Comparison of ENCODE assay signal across 8 cellular contexts in genomic region chr6:75243333-75244062, GRCh38. TPM values are rescaled to one million over a fixed set of nuclear protein-coding genes. Genes with fewer than 3 reads are reported as not detected.
DNase-seq lines count a peak whose midpoint lies in the region; FAIRE-seq and TF ChIP-seq lines count a peak whose summit lies in the region.

A gene with protein sequence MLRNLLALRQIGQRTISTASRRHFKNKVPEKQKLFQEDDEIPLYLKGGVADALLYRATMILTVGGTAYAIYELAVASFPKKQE (minus strand): TSS chr6:75243801. CDS start chr6:75243734, 67 bp downstream.

- H2BK120ac ChIP-seq in neuronal stem cell (ENCODE audit: low read depth, low read length): no peak within 1 kb of the TSS

- H2BK15ac ChIP-seq in neuronal stem cell (ENCODE audit: low read length): no peak within 1 kb of the TSS

- H3K4me2 ChIP-seq in neuronal stem cell (ENCODE audit: insufficient read depth, low read length, poor library complexity, severe bottlenecking): peak within 1 kb of the TSS; percentile 50

- no peak within 1 kb of the TSS for H3K23ac ChIP-seq in neuronal stem cell (ENCODE audit: low read depth, low read length, poor library complexity)

- H3K14ac ChIP-seq in neuronal stem cell (ENCODE audit: low read length): no peak within 1 kb of the TSS

- no peak within 1 kb of the TSS for H2AK5ac ChIP-seq in neuronal stem cell (ENCODE audit: low read depth, low read length)

- H4K91ac ChIP-seq in neuronal stem cell (ENCODE audit: low read depth, low read length, poor library complexity): no peak within 1 kb of the TSS

- CTCF ChIA-PET in activated naive CD4-positive, alpha-beta T cell treated with anti-CD3 and anti-CD28 coated beads, Interleukin-2, amount 10 ng/mL, durations not matched to agents 7 days and 5 days (lab: Charles Lee): interaction anchor here (1.0 to 1.3 kb wide), 2 partner anchors 17 to 23 kb away, joined by 3 to 5 read pairs; no protein-coding TSS in a partner anchor

- no peak within 1 kb of the TSS for H3K4ac ChIP-seq in neuronal stem cell (ENCODE audit: low read length)

- peaks cover 0 to 2% of the 10 kb centered on the region in 2 donors for H3K4me1 ChIP-seq in neuronal stem cell (ENCODE audit: control insufficient read depth in 2 of 2, insufficient read depth in 1 of 2, low read depth in 1 of 2, low read length in 2 of 2)

- peaks cover 14% of the 10 kb centered on the region for H3K36me3 Mint-ChIP-seq in HFFc6 (ENCODE audit: low read depth)
- peaks cover 25% of the 10 kb centered on the region for H3K36me3 Mint-ChIP-seq in activated naive CD4-positive, alpha-beta T cell treated with anti-CD3 and anti-CD28 coated beads, Interleukin-2, amount 10 ng/mL, durations not matched to agents 7 days and 5 days

- peaks cover 4% of the 10 kb centered on the region; the same call in 1 of the 2 replicates for H3K27me3 Mint-ChIP-seq in HFFc6 (ENCODE audit: insufficient read depth)
- H3K27me3 Mint-ChIP-seq in activated naive CD4-positive, alpha-beta T cell treated with anti-CD3 and anti-CD28 coated beads, Interleukin-2, amount 10 ng/mL, durations not matched to agents 7 days and 5 days: peaks cover 8% of the 10 kb centered on the region

- peaks cover 5% of the 10 kb centered on the region for H3K79me1 ChIP-seq in neuronal stem cell (ENCODE audit: low read depth, low read length)

- H3K4me3 ChIP-seq in NB4 (ENCODE audit: low read depth, low read length) (peak within 1 kb of the TSS; percentile 76), SK-N-MC (peak within 1 kb of the TSS; percentile 82), neuronal stem cell (ENCODE audit: low read length in 2 of 2) (peak within 1 kb of the TSS; percentile 63 to 79)

- H3K4me1 Mint-ChIP-seq in HFFc6 (ENCODE audit: low read depth): peaks cover 34% of the 10 kb centered on the region
- peaks cover 32% of the 10 kb centered on the region for H3K4me1 Mint-ChIP-seq in activated naive CD4-positive, alpha-beta T cell treated with anti-CD3 and anti-CD28 coated beads, Interleukin-2, amount 10 ng/mL, durations not matched to agents 7 days and 5 days

- peak within 1 kb of the TSS; percentile 70 for H2AFZ ChIP-seq in neuronal stem cell (ENCODE audit: low read length)

- H2BK5ac ChIP-seq in neuronal stem cell (ENCODE audit: low read length): no peak within 1 kb of the TSS

- WGBS in neuronal stem cell (ENCODE audit: extremely low coverage in 2 of 2, insufficient read length in 2 of 2, insufficient replicate concordance in 1 of 2), 2 donors: no CpG with 5 or more reads among the region's 36 CpGs

- H3K27ac Mint-ChIP-seq in HFFc6: peak within 1 kb of the TSS; percentile 98
- peak within 1 kb of the TSS; percentile 99 for H3K27ac Mint-ChIP-seq in activated naive CD4-positive, alpha-beta T cell treated with anti-CD3 and anti-CD28 coated beads, Interleukin-2, amount 10 ng/mL, durations not matched to agents 7 days and 5 days

- no peak within 1 kb of the TSS for H2BK12ac ChIP-seq in neuronal stem cell (ENCODE audit: low read length)

- H3K4me3 Mint-ChIP-seq in HFFc6: peak within 1 kb of the TSS; percentile 99
- H3K4me3 Mint-ChIP-seq in activated naive CD4-positive, alpha-beta T cell treated with anti-CD3 and anti-CD28 coated beads, Interleukin-2, amount 10 ng/mL, durations not matched to agents 7 days and 5 days: peak within 1 kb of the TSS; percentile 99

- TF ChIP-seq POLR2A in NB4 (IDR thresholded peaks at IDR 0.05; ENCODE audit: extremely low read depth, insufficient read length): peak; percentile 93

- H3K36me3 ChIP-seq in SK-N-MC (ENCODE audit: insufficient read depth, low read length) (peaks cover 28% of the 10 kb centered on the region), neuronal stem cell (replicated peaks in 1 of 2; ENCODE audit: control insufficient read depth in 2 of 2, insufficient read depth in 2 of 2, low read length in 2 of 2) (peaks cover 6 to 31% of the 10 kb centered on the region in 2 donors)

- H3K9me3 Mint-ChIP-seq in HFFc6: no peaks in the 10 kb centered on the region
- H3K9me3 Mint-ChIP-seq in activated naive CD4-positive, alpha-beta T cell treated with anti-CD3 and anti-CD28 coated beads, Interleukin-2, amount 10 ng/mL, durations not matched to agents 7 days and 5 days: no peaks in the 10 kb centered on the region

- no peak within 1 kb of the TSS for H4K8ac ChIP-seq in neuronal stem cell (ENCODE audit: low read depth, low read length)

- H3K9ac ChIP-seq in SK-N-MC (ENCODE audit: insufficient read length) (peak within 1 kb of the TSS; percentile 85), neuronal stem cell (ENCODE audit: low read depth, low read length, poor library complexity) (peak within 1 kb of the TSS; percentile 66)

- DNase-seq in GM04503 (ENCODE audit: low read depth): peak; percentile 93
- DNase-seq in HFFc6: peak; percentile 98
- peak; percentile 99 for DNase-seq in NB4 (ENCODE audit: low read depth)
- DNase-seq in SK-N-MC (ENCODE audit: low read depth, low spot score): peak; percentile 89
- peak; percentile 92 for DNase-seq in activated naive CD4-positive, alpha-beta T cell treated with anti-CD3 and anti-CD28 coated beads, Interleukin-2, amount 10 ng/mL, durations not matched to agents 7 days and 5 days
- DNase-seq in frontal cortex (ENCODE audit: low spot score in 2 of 2): peak; percentile 49 to 72
- DNase-seq in neuronal stem cell (ENCODE audit: low spot score): peak; percentile 89

- no peak within 1 kb of the TSS for H3K18ac ChIP-seq in neuronal stem cell (ENCODE audit: low read length)

- no peaks in the 10 kb centered on the region for H3K9me3 ChIP-seq in SK-N-MC (ENCODE audit: low read depth, low read length)
- peaks cover 0 to 2% of the 10 kb centered on the region in 2 donors for H3K9me3 ChIP-seq in neuronal stem cell (replicated peaks in 1 of 2; ENCODE audit: control insufficient read depth in 2 of 2, insufficient read depth in 1 of 2, low read depth in 1 of 2, low read length in 2 of 2)

- H3K27ac ChIP-seq in SK-N-MC: peak within 1 kb of the TSS; percentile 60
- peak within 1 kb of the TSS; percentile 60 for H3K27ac ChIP-seq in neuronal stem cell (replicated peaks; ENCODE audit: low read length)

- TF ChIP-seq CTCF in HFFc6 (IDR thresholded peaks at IDR 0.05): no peak
- no peak for TF ChIP-seq CTCF in NB4 (IDR thresholded peaks at IDR 0.05; ENCODE audit: low read depth, low read length)
- TF ChIP-seq CTCF in subcutaneous adipose tissue (IDR thresholded peaks at IDR 0.05; ENCODE audit: low read depth): no peak

- no peaks in the 10 kb centered on the region for H3K27me3 ChIP-seq in neuronal stem cell (ENCODE audit: control insufficient read depth in 3 of 3, insufficient read depth in 3 of 3, low read depth in 1 of 3, low read length in 3 of 3)

- FAIRE-seq in frontal cortex (lab: Jason Lieb, UNC): peak; percentile 42

RNA-seq across cellular contexts. Expression of the gene that starts here (rescaled TPM):
- 100 to 1,000 TPM; 473 to 536 (median 489) TPM for total RNA-seq in HFFc6 (2021; fragmentation: NEBNext Ultra II Directional; extraction: Animal tissue kit (Norgen Biotek cat#: 25700))
- total RNA-seq in frontal cortex: 247 TPM
- 1,152 TPM for polyA plus RNA-seq in neuronal stem cell (2013, experiment 1 of 2)
- polyA plus RNA-seq in neuronal stem cell (2013, experiment 2 of 2): 1,071 TPM
- total RNA-seq in subcutaneous adipose tissue: 100 to 1,000 TPM; 185 to 343 (median 263) TPM

Comparison
In these comparisons a context has a peak if more than half of its experiments do, and no peak if none do; other contexts are left out.
1. Peak in every context shown above with its lines: DNase-seq, H3K4me3 ChIP-seq and H3K27ac ChIP-seq.